In genomic region chr5:143340891-143341685, GRCh38 we compare ENCODE assay signal across 19 cellular contexts.
DNase-seq lines count a peak whose midpoint lies in the region; ATAC-seq and TF ChIP-seq lines count a peak whose summit lies in the region.
"Had no signal": no experiment of that assay in that cellular context is flagged by ENCODE, and none has a peak within 500 bp of the region (broad histone marks: within the 10 kb centered on the region; RNA-seq: fewer than 3 reads in every experiment).

No MANE protein-coding gene starts in this region.

- no peaks in the 10 kb centered on the region for H3F3A ChIP-seq in neural progenitor cell (ENCODE audit: low read depth)

- H3K79me2 ChIP-seq in neural progenitor cell (ENCODE audit: low read depth): no peaks in the 10 kb centered on the region

- H3K9me3 ChIP-seq in esophagus muscularis mucosa (no peaks in the 10 kb centered on the region), neural progenitor cell (ENCODE audit: low read depth) (no peaks in the 10 kb centered on the region)

- peaks cover 15 to 18% of the 10 kb centered on the region in 2 donors for H3K36me3 Mint-ChIP-seq in CD14-positive monocyte
- H3K36me3 Mint-ChIP-seq in natural killer cell: no peaks in the 10 kb centered on the region
- no peaks in the 10 kb centered on the region for H3K36me3 Mint-ChIP-seq in neural progenitor cell

- H3K4me2 ChIP-seq in neural progenitor cell: no peak overlapping the region

- no peaks in the 10 kb centered on the region for H4K20me1 ChIP-seq in neural progenitor cell (ENCODE audit: low read depth)

- no peaks in the 10 kb centered on the region for H3K9me3 Mint-ChIP-seq in CD14-positive monocyte
- H3K9me3 Mint-ChIP-seq in natural killer cell: no peaks in the 10 kb centered on the region
- no peaks in the 10 kb centered on the region for H3K9me3 Mint-ChIP-seq in neural progenitor cell

- no peaks in the 10 kb centered on the region for H3K27me3 ChIP-seq in esophagus muscularis mucosa
- no peaks in the 10 kb centered on the region for H3K27me3 ChIP-seq in neural progenitor cell

- H2AFZ ChIP-seq in neural progenitor cell (replicated peaks): no peak overlapping the region

- ATAC-seq in natural killer cell (no peak), GM21576 (IDR thresholded peaks at IDR 0.05; ENCODE audit: unreplicated experiment) (no peak), HG03342 (IDR thresholded peaks at IDR 0.05; ENCODE audit: unreplicated experiment) (no peak)
- ATAC-seq: activated CD8-positive, alpha-beta memory T cell treated with anti-CD3 and anti-CD28 coated beads, Interleukin-2, amount 10 ng/mL, durations not matched to agents 7 days and 5 days; left lobe of liver had no signal

- H3K4me3 Mint-ChIP-seq in CD14-positive monocyte (no peak overlapping the region), natural killer cell (no peak overlapping the region), neural progenitor cell (no peak overlapping the region)
- H3K4me3 Mint-ChIP-seq: activated CD8-positive, alpha-beta memory T cell treated with anti-CD3 and anti-CD28 coated beads, Interleukin-2, amount 10 ng/mL, durations not matched to agents 7 days and 5 days; B cell had no signal

- DNase-seq in CD14-positive monocyte (ENCODE audit: low spot score): no peak
- peak; percentile 41 for DNase-seq in OCI-M1 (lab: John Stamatoyannopoulos, UW)
- no peak for DNase-seq in esophagus muscularis mucosa (ENCODE audit: extremely low spot score)
- DNase-seq in natural killer cell: no peak
- no peak for DNase-seq in neural progenitor cell (ENCODE audit: low spot score)
- no peak for DNase-seq in NK-92 treated with Interleukin-12 subunit alpha and Interleukin-12 subunit beta, amount 100 ng/mL, for 24 hours (lab: John Stamatoyannopoulos, UW)
- DNase-seq: activated CD8-positive, alpha-beta memory T cell treated with anti-CD3 and anti-CD28 coated beads, Interleukin-2, amount 10 ng/mL, durations not matched to agents 7 days and 5 days; amygdala; DMS79; effector CD4-positive, alpha-beta T cell; glutamatergic neuron; KG1; NCI-H1694 treated with DMSO at 0.1 percent for 48 hours; SHP77; stimulated activated CD8-positive, alpha-beta memory T cell treated with anti-CD3 and anti-CD28 coated beads, Interleukin-4, amount 100 ng/mL, for 48 hours had no signal

- TF ChIP-seq POLR2A in esophagus muscularis mucosa (IDR thresholded peaks at IDR 0.05; ENCODE audit: low read depth): no peak

- H3K27me3 Mint-ChIP-seq in CD14-positive monocyte (ENCODE audit: low read depth in 3 of 3) (peaks cover 0 to 1% (median 0%) of the 10 kb centered on the region in 3 donors), natural killer cell (ENCODE audit: low read depth in 2 of 2) (no peaks in the 10 kb centered on the region), neural progenitor cell (ENCODE audit: insufficient read depth, low read depth) (no peaks in the 10 kb centered on the region)
- H3K27me3 Mint-ChIP-seq: activated CD8-positive, alpha-beta memory T cell treated with anti-CD3 and anti-CD28 coated beads, Interleukin-2, amount 10 ng/mL, durations not matched to agents 7 days and 5 days; B cell had no signal

- H3K4me3 ChIP-seq in esophagus muscularis mucosa (no peak overlapping the region), neural progenitor cell (no peak overlapping the region)

- H3K4me1 ChIP-seq in esophagus muscularis mucosa (peaks cover 55 to 94% (median 81%) of the 10 kb centered on the region in 4 donors), neural progenitor cell (no peaks in the 10 kb centered on the region)

- no peak for TF ChIP-seq EP300 in esophagus muscularis mucosa (IDR thresholded peaks at IDR 0.05)

- intact Hi-C loops in CD14-positive monocyte (cut with micrococcal nuclease): no loop called here
- intact Hi-C loops in esophagus muscularis mucosa (cut with DNase I): no loop called here
- intact Hi-C loops in natural killer cell (cut with micrococcal nuclease): no loop called here

- H3K4me1 Mint-ChIP-seq in CD14-positive monocyte (peaks cover 22% of the 10 kb centered on the region), natural killer cell (peaks cover 52 to 56% of the 10 kb centered on the region in 2 donors), neural progenitor cell (no peaks in the 10 kb centered on the region)

- H3K9ac ChIP-seq in neural progenitor cell: no peak overlapping the region

- H3K27ac ChIP-seq in esophagus muscularis mucosa (replicated peaks in 1 of 4) (peak overlapping the region; percentile 60 to 75 (median 74)), neural progenitor cell (no peak overlapping the region)

- H3K27ac Mint-ChIP-seq in CD14-positive monocyte (peak overlapping the region in 4 of 7 donors; percentile 36 to 80 (median 59)), natural killer cell (peak overlapping the region; percentile 51 to 53), neural progenitor cell (no peak overlapping the region)
- H3K27ac Mint-ChIP-seq: activated CD8-positive, alpha-beta memory T cell treated with anti-CD3 and anti-CD28 coated beads, Interleukin-2, amount 10 ng/mL, durations not matched to agents 7 days and 5 days; B cell had no signal

- 40% methylated on average over 3 of the region's 3 CpGs for WGBS in esophagus muscularis mucosa

- H3K36me3 ChIP-seq in esophagus muscularis mucosa (no peaks in the 10 kb centered on the region), neural progenitor cell (no peaks in the 10 kb centered on the region)

- TF ChIP-seq CTCF in CD14-positive monocyte (IDR thresholded peaks at IDR 0.05) (no peak), esophagus muscularis mucosa (IDR thresholded peaks at IDR 0.05) (no peak), natural killer cell (IDR thresholded peaks at IDR 0.05) (no peak), neural progenitor cell (IDR thresholded peaks at IDR 0.05) (no peak)
